23 cellular contexts compared by ENCODE assay signal in genomic region chr9:73805853-73806458, GRCh38.
"Had no signal": no experiment of that assay in that cellular context is flagged by ENCODE, and none has a peak within 500 bp of the region (broad histone marks: within the 10 kb centered on the region; RNA-seq: fewer than 3 reads in every experiment).

No MANE protein-coding gene starts in this region.

- FAIRE-seq: astrocyte had no signal

- H3K4me3 ChIP-seq: cardiac muscle cell, PC-9 had no signal

- DNase-seq: activated B cell treated with CpG ODN at 0.5 μM for 24 hours; activated CD4-positive, alpha-beta T cell treated with anti-CD3 and anti-CD28 coated beads for 1 hour; activated CD4-positive, alpha-beta T cell treated with anti-CD3 and anti-CD28 coated beads, Interleukin-2, amount 10 ng/mL, durations not matched to agents 24 days and 14 days; activated CD4-positive, alpha-beta T cell treated with anti-CD3 and anti-CD28 coated beads, Interleukin-2, amount 50 U/mL, for 48 hours; activated CD8-positive, alpha-beta memory T cell treated with anti-CD3 and anti-CD28 coated beads, Interleukin-2, amount 10 ng/mL, durations not matched to agents 7 days and 5 days; activated effector memory CD4-positive, alpha-beta T cell treated with Interleukin-2 at 50 U/mL for 16 hours; activated naive CD4-positive, alpha-beta T cell; activated T-cell treated with anti-CD3 and anti-CD28 coated beads, Interleukin-2, amount 50 U/mL, for 24 hours; amygdala; NCI-H1105; NCI-H1436; NCI-H1694 treated with DMSO at 0.1 percent for 48 hours; NCI-H2029 treated with DMSO at 0.1 percent for 48 hours; NCI-H345; NCI-H510A; NCI-H526 treated with DMSO at 0.1 percent for 48 hours; PC-9; SHP77 treated with DMSO at 0.1 percent for 48 hours; T-helper 17 cell; T-helper 9 cell had no signal

- H3K36me3 ChIP-seq: cardiac muscle cell had no signal

- H2AFZ ChIP-seq: PC-9 had no signal

- H3K27me3 ChIP-seq: cardiac muscle cell had no signal

- H3K27ac ChIP-seq: cardiac muscle cell, KMS-11, PC-9 had no signal

- H3K4me2 ChIP-seq: KMS-11, PC-9 had no signal

- H3K9ac ChIP-seq: KMS-11 had no signal

- ATAC-seq: activated CD8-positive, alpha-beta memory T cell treated with anti-CD3 and anti-CD28 coated beads, Interleukin-2, amount 10 ng/mL, durations not matched to agents 7 days and 5 days; T-helper 17 cell had no signal
